In genomic region chr3:55147856-55148720, GRCh38 we compare ENCODE assay signal across 12 cellular contexts.
"Had no signal": no experiment of that assay in that cellular context is flagged by ENCODE, and none has a peak within 500 bp of the region (broad histone marks: within the 10 kb centered on the region; RNA-seq: fewer than 3 reads in every experiment).

No MANE protein-coding gene starts in this region.

- H3K9me3 ChIP-seq: colonic mucosa, prostate gland, right lobe of liver had no signal

- DNase-seq: activated CD4-positive, alpha-beta memory T cell treated with anti-CD3 and anti-CD28 coated beads for 36 hours; activated gamma-delta T cell; activated T-cell treated with anti-CD3 and anti-CD28 coated beads, Interleukin-2, amount 50 U/mL, for 4 hours; colonic mucosa; effector CD4-positive, alpha-beta T cell; hypothalamus; natural killer cell; nucleus accumbens; right lobe of liver; stimulated activated CD4-positive, alpha-beta T cell treated with anti-CD3 and anti-CD28 coated beads, Interleukin-2, amount 100 ng/mL, for 24 hours; stimulated activated naive CD4-positive, alpha-beta T cell treated with Interleukin-2 at 50 U/mL for 16 hours had no signal

- ATAC-seq: activated T-cell treated with anti-CD3 and anti-CD28 coated beads, Interleukin-2, amount 50 U/mL, for 4 hours; natural killer cell; right lobe of liver had no signal

- H3K4me1 ChIP-seq: colonic mucosa, prostate gland, right lobe of liver had no signal

- H3K36me3 ChIP-seq: colonic mucosa, prostate gland, right lobe of liver had no signal

- H3K27ac ChIP-seq: colonic mucosa, prostate gland, right lobe of liver had no signal

- H3K4me3 ChIP-seq: colonic mucosa, prostate gland, right lobe of liver had no signal

- H3K27me3 ChIP-seq: colonic mucosa, right lobe of liver had no signal
